Comparison of ENCODE assay signal across 8 cellular contexts in genomic region chrX:153926863-153927685, GRCh38. TPM values are rescaled to one million over a fixed set of nuclear protein-coding genes. Genes with fewer than 3 reads are reported as not detected.
DNase-seq lines count a peak whose midpoint lies in the region; ATAC-seq, FAIRE-seq and TF ChIP-seq lines count a peak whose summit lies in the region.

No MANE protein-coding gene starts in this region.

- H3K27me3 Mint-ChIP-seq in activated CD8-positive, alpha-beta T cell treated with anti-CD3 and anti-CD28 coated beads, Interleukin-2, amount 10 ng/mL, durations not matched to agents 7 days and 5 days (ENCODE audit: low read depth): no peaks in the 10 kb centered on the region
- H3K27me3 Mint-ChIP-seq in naive thymus-derived CD8-positive, alpha-beta T cell: no peaks in the 10 kb centered on the region

- H3K36me3 Mint-ChIP-seq in activated CD8-positive, alpha-beta T cell treated with anti-CD3 and anti-CD28 coated beads, Interleukin-2, amount 10 ng/mL, durations not matched to agents 7 days and 5 days (ENCODE audit: low read depth): peaks cover 51% of the 10 kb centered on the region
- peaks cover 0 to 13% (median 2%) of the 10 kb centered on the region in 3 donors for H3K36me3 Mint-ChIP-seq in naive thymus-derived CD8-positive, alpha-beta T cell

- H3K9me3 Mint-ChIP-seq in activated CD8-positive, alpha-beta T cell treated with anti-CD3 and anti-CD28 coated beads, Interleukin-2, amount 10 ng/mL, durations not matched to agents 7 days and 5 days (ENCODE audit: insufficient read depth): no peaks in the 10 kb centered on the region
- no peaks in the 10 kb centered on the region for H3K9me3 Mint-ChIP-seq in naive thymus-derived CD8-positive, alpha-beta T cell

- H3K4me3 Mint-ChIP-seq in activated CD8-positive, alpha-beta T cell treated with anti-CD3 and anti-CD28 coated beads, Interleukin-2, amount 10 ng/mL, durations not matched to agents 7 days and 5 days: peak overlapping the region; percentile 84
- peak overlapping the region; percentile 82 to 96 (median 90) for H3K4me3 Mint-ChIP-seq in naive thymus-derived CD8-positive, alpha-beta T cell

- H3K9ac ChIP-seq in endothelial cell of umbilical vein (replicated peaks; ENCODE audit: extremely low read depth, insufficient read depth, low read length): peak overlapping the region; percentile 96
- H3K9ac ChIP-seq in subcutaneous abdominal adipose tissue (ENCODE audit: low read length in 5 of 5): peak overlapping the region; percentile 11 to 74 (median 63)

- TF ChIP-seq POLR2A in endothelial cell of umbilical vein (IDR thresholded peaks at IDR 0.05; ENCODE audit: low read depth, low read length): no peak

- dilution Hi-C loops in endothelial cell of umbilical vein (cut with MboI; ENCODE audit: extremely low pct_ligation_motif_present, low sequenced_read_pairs): no loop called here

- H3K4me1 ChIP-seq in endothelial cell of umbilical vein (ENCODE audit: control insufficient read depth, extremely low read depth, insufficient read depth, low read length): peaks cover 47% of the 10 kb centered on the region
- peaks cover 4 to 71% (median 58%) of the 10 kb centered on the region in 5 donors for H3K4me1 ChIP-seq in subcutaneous abdominal adipose tissue (ENCODE audit: control insufficient read depth in 5 of 5, insufficient read depth in 5 of 5, low read length in 5 of 5)

- no peaks in the 10 kb centered on the region for H4K20me1 ChIP-seq in endothelial cell of umbilical vein (replicated peaks; ENCODE audit: control insufficient read depth, extremely low read depth, insufficient read depth, low read length)

- H3K9me1 ChIP-seq in endothelial cell of umbilical vein (replicated peaks; ENCODE audit: control insufficient read depth, extremely low read depth, insufficient read depth, low read length): no peaks in the 10 kb centered on the region

- H3K4me3 ChIP-seq in endothelial cell of umbilical vein (replicated peaks in 1 of 3; ENCODE audit: insufficient read depth in 1 of 3, low read depth in 1 of 3, low read length in 3 of 3): peak overlapping the region in 2 of 3 experiments; percentile 44 to 49
- peak overlapping the region; percentile 56 to 75 (median 62) for H3K4me3 ChIP-seq in subcutaneous abdominal adipose tissue (ENCODE audit: low read depth in 1 of 5, low read length in 5 of 5)

- no peak for TF ChIP-seq CTCF in endothelial cell of umbilical vein (IDR thresholded peaks at IDR 0.05; ENCODE audit: extremely low read depth in 1 of 2, insufficient read depth in 1 of 2, low read depth in 1 of 2, low read length in 2 of 2)

- no TSS peak for BruUV-seq in endothelial cell of umbilical vein (replicated peaks; lab: Mats Ljungman, UMichigan)

- peak overlapping the region; percentile 98 for H3K27ac Mint-ChIP-seq in activated CD8-positive, alpha-beta T cell treated with anti-CD3 and anti-CD28 coated beads, Interleukin-2, amount 10 ng/mL, durations not matched to agents 7 days and 5 days
- peak overlapping the region; percentile 94 to 100 (median 99) for H3K27ac Mint-ChIP-seq in naive thymus-derived CD8-positive, alpha-beta T cell

- H3K9me3 ChIP-seq in endothelial cell of umbilical vein (replicated peaks; ENCODE audit: control insufficient read depth, insufficient read depth, low read length) (no peaks in the 10 kb centered on the region), subcutaneous abdominal adipose tissue (ENCODE audit: control insufficient read depth in 5 of 5, low read length in 5 of 5) (no peaks in the 10 kb centered on the region)

- H3K27me3 ChIP-seq in endothelial cell of umbilical vein (ENCODE audit: control insufficient read depth in 2 of 2, insufficient read depth in 2 of 2, low read length in 2 of 2): no peaks in the 10 kb centered on the region
- H3K27me3 ChIP-seq in subcutaneous abdominal adipose tissue (ENCODE audit: control insufficient read depth in 5 of 5, insufficient read depth in 4 of 5, low read length in 5 of 5): peaks cover 7 to 19% (median 10%) of the 10 kb centered on the region in 5 donors

- H3K36me3 ChIP-seq in endothelial cell of umbilical vein (ENCODE audit: control insufficient read depth in 2 of 2, extremely low read depth in 1 of 2, insufficient read depth in 2 of 2, low read length in 2 of 2): peaks cover 0 to 12% of the 10 kb centered on the region in 2 experiments
- peaks cover 0 to 28% (median 19%) of the 10 kb centered on the region in 5 donors for H3K36me3 ChIP-seq in subcutaneous abdominal adipose tissue (ENCODE audit: control insufficient read depth in 5 of 5, insufficient read depth in 5 of 5, low read length in 5 of 5)

- peak overlapping the region; percentile 77 for H3K4me2 ChIP-seq in endothelial cell of umbilical vein (ENCODE audit: insufficient read depth, low read length)

- H2AFZ ChIP-seq in endothelial cell of umbilical vein (ENCODE audit: low read depth, low read length): no peak overlapping the region

- peak overlapping the region; percentile 100 for H3K27ac ChIP-seq in endothelial cell of umbilical vein (ENCODE audit: insufficient read depth, low read depth, low read length)
- peak overlapping the region; percentile 69 for H3K27ac ChIP-seq in subcutaneous abdominal adipose tissue (ENCODE audit: low read depth, low read length)

- intact Hi-C loops in endothelial cell of umbilical vein (cut with micrococcal nuclease): loop anchor here (1.0 kb wide), 1 partner anchor 163 kb away; the partner anchor contains the start of gene PLXNB3

- peaks cover 7% of the 10 kb centered on the region for H3K79me2 ChIP-seq in endothelial cell of umbilical vein (ENCODE audit: control insufficient read depth, insufficient read depth, low read length)

- no peak for FAIRE-seq in endothelial cell of umbilical vein (lab: Jason Lieb, UNC)

- DNase-seq in NCI-H69 (lab: John Stamatoyannopoulos, UW): peak; percentile 82
- DNase-seq in activated CD8-positive, alpha-beta T cell treated with anti-CD3 and anti-CD28 coated beads, Interleukin-2, amount 10 ng/mL, durations not matched to agents 7 days and 5 days: peak; percentile 87
- DNase-seq in endothelial cell of umbilical vein (ENCODE audit: low read depth, low spot score): peak; percentile 71
- peak; percentile 59 to 90 (median 80) for DNase-seq in naive thymus-derived CD8-positive, alpha-beta T cell
- DNase-seq in dedifferentiated amniotic fluid mesenchymal stem cell (ENCODE audit: extremely low spot score): no peak

- peaks cover 36% of the 10 kb centered on the region for H3K4me1 Mint-ChIP-seq in activated CD8-positive, alpha-beta T cell treated with anti-CD3 and anti-CD28 coated beads, Interleukin-2, amount 10 ng/mL, durations not matched to agents 7 days and 5 days (ENCODE audit: low read depth)
- H3K4me1 Mint-ChIP-seq in naive thymus-derived CD8-positive, alpha-beta T cell: peaks cover 10 to 53% (median 39%) of the 10 kb centered on the region in 4 donors

- ATAC-seq in GM18508 (IDR thresholded peaks at IDR 0.05; ENCODE audit: insufficient read depth, unreplicated experiment): peak; percentile 33
- ATAC-seq in HG03064 (IDR thresholded peaks at IDR 0.05; ENCODE audit: low read depth, unreplicated experiment): peak; percentile 40
- peak; percentile 42 for ATAC-seq in activated CD8-positive, alpha-beta T cell treated with anti-CD3 and anti-CD28 coated beads, Interleukin-2, amount 10 ng/mL, durations not matched to agents 7 days and 5 days
- ATAC-seq in naive thymus-derived CD8-positive, alpha-beta T cell: peak; percentile 53 to 56

- POLR2A ChIA-PET in activated CD8-positive, alpha-beta T cell treated with anti-CD3 and anti-CD28 coated beads, Interleukin-2, amount 10 ng/mL, durations not matched to agents 7 days and 5 days (lab: Charles Lee): interaction anchor here (0.6 to 9.3 kb wide), 15 partner anchors 9 to 168 kb away, joined by 3 to 90 read pairs (median 4); partner anchors contain the start of genes HCFC1, RENBP and TMEM187
- POLR2A ChIA-PET in endothelial cell of umbilical vein (lab: Charles Lee): interaction anchor here (1.3 to 1.6 kb wide), 2 partner anchors 20 to 161 kb away, joined by 3 to 4 read pairs; no protein-coding TSS in a partner anchor
- POLR2A ChIA-PET in naive thymus-derived CD8-positive, alpha-beta T cell (lab: Charles Lee): interaction anchor here (0.7 to 17.6 kb wide), 21 partner anchors 8 to 835 kb away, joined by 3 to 388 read pairs (median 4); partner anchors contain the start of genes AVPR2, DKC1, EMD and HCFC1

- CTCF ChIA-PET in activated CD8-positive, alpha-beta T cell treated with anti-CD3 and anti-CD28 coated beads, Interleukin-2, amount 10 ng/mL, durations not matched to agents 7 days and 5 days (lab: Charles Lee): interaction anchor here (0.8 to 10.6 kb wide), 4 partner anchors 13 to 446 kb away, joined by 3 to 228 read pairs (median 20); partner anchors contain the start of genes HCFC1, RENBP and TMEM187
- CTCF ChIA-PET in endothelial cell of umbilical vein (lab: Charles Lee): interaction anchor here (1.6 to 9.0 kb wide), 2 partner anchors 13 to 21 kb away, joined by 3 to 253 read pairs; partner anchors contain the start of gene RENBP

RNA-seq across cellular contexts. Expression of gene ARHGAP4, which starts 1.0 kb away (rescaled TPM):
- total RNA-seq in activated CD8-positive, alpha-beta T cell treated with anti-CD3 and anti-CD28 coated beads, Interleukin-2, amount 10 ng/mL, durations not matched to agents 7 days and 5 days: 100 to 1,000 TPM; 317 to 324 TPM
- 31.9 and 33.3 TPM in 2 replicates for total RNA-seq in endothelial cell of umbilical vein
- polyA plus RNA-seq in endothelial cell of umbilical vein: 20.9 and 24.5 TPM in 2 replicates
- polyA plus RNA-seq in endothelial cell of umbilical vein (2011; cell fraction: cytosol; rRNA removed): 8.0 and 11.2 TPM in 2 replicates
- polyA plus RNA-seq in endothelial cell of umbilical vein (2011; cell fraction: nucleus; rRNA removed): 100 and 121 TPM in 2 replicates
- polyA plus RNA-seq in endothelial cell of umbilical vein (2012): 8.5 and 13.1 TPM in 2 replicates
- polyA minus RNA-seq in endothelial cell of umbilical vein: 9.0 and 20.8 TPM in 2 replicates
- polyA minus RNA-seq in endothelial cell of umbilical vein (2011; cell fraction: cytosol; rRNA and poly(A)+ RNA removed): not detected
- 24.9 and 33.5 TPM in 2 replicates for polyA minus RNA-seq in endothelial cell of umbilical vein (2011; cell fraction: nucleus; rRNA and poly(A)+ RNA removed)
- 100 to 1,000 TPM; 324 to 353 TPM for total RNA-seq in naive thymus-derived CD8-positive, alpha-beta T cell
- polyA plus RNA-seq in naive thymus-derived CD8-positive, alpha-beta T cell: 100 to 1,000 TPM in 1 of 3 donors, 10 to 100 TPM in 2; 58.9 to 112 (median 96.6) TPM

RNA-seq across cellular contexts. Expression of gene NAA10, which starts 7.8 kb away (rescaled TPM):
- 100 to 1,000 TPM in 1 of 2 experiments, 10 to 100 TPM in 1; 98.9 to 106 TPM for total RNA-seq in activated CD8-positive, alpha-beta T cell treated with anti-CD3 and anti-CD28 coated beads, Interleukin-2, amount 10 ng/mL, durations not matched to agents 7 days and 5 days
- 143 and 144 TPM in 2 replicates for total RNA-seq in endothelial cell of umbilical vein
- polyA plus RNA-seq in endothelial cell of umbilical vein: 141 and 169 TPM in 2 replicates
- 183 and 186 TPM in 2 replicates for polyA plus RNA-seq in endothelial cell of umbilical vein (2011; cell fraction: cytosol; rRNA removed)
- polyA plus RNA-seq in endothelial cell of umbilical vein (2011; cell fraction: nucleus; rRNA removed): 181 and 188 TPM in 2 replicates
- 142 and 148 TPM in 2 replicates for polyA plus RNA-seq in endothelial cell of umbilical vein (2012)
- polyA minus RNA-seq in endothelial cell of umbilical vein: 53.2 and 57.4 TPM in 2 replicates
- 62.0 TPM for polyA minus RNA-seq in endothelial cell of umbilical vein (2011; cell fraction: cytosol; rRNA and poly(A)+ RNA removed)
- polyA minus RNA-seq in endothelial cell of umbilical vein (2011; cell fraction: nucleus; rRNA and poly(A)+ RNA removed): 30.4 and 32.5 TPM in 2 replicates
- total RNA-seq in naive thymus-derived CD8-positive, alpha-beta T cell: 10 to 100 TPM; 72.1 to 80.8 TPM
- 10 to 100 TPM; 66.8 to 73.3 (median 71.3) TPM for polyA plus RNA-seq in naive thymus-derived CD8-positive, alpha-beta T cell

RNA-seq across cellular contexts. Expression of gene RENBP, which starts 17.4 kb away (rescaled TPM):
- total RNA-seq in activated CD8-positive, alpha-beta T cell treated with anti-CD3 and anti-CD28 coated beads, Interleukin-2, amount 10 ng/mL, durations not matched to agents 7 days and 5 days: 10 to 100 TPM; 12.1 to 13.6 TPM
- 6.2 and 8.0 TPM in 2 replicates for total RNA-seq in endothelial cell of umbilical vein
- 16.0 and 16.2 TPM in 2 replicates for polyA plus RNA-seq in endothelial cell of umbilical vein
- 5.4 and 7.2 TPM in 2 replicates for polyA plus RNA-seq in endothelial cell of umbilical vein (2011; cell fraction: cytosol; rRNA removed)
- 18.0 and 23.3 TPM in 2 replicates for polyA plus RNA-seq in endothelial cell of umbilical vein (2011; cell fraction: nucleus; rRNA removed)
- polyA plus RNA-seq in endothelial cell of umbilical vein (2012): 5.5 and 12.4 TPM in 2 replicates
- 5.5 and 13.2 TPM in 2 replicates for polyA minus RNA-seq in endothelial cell of umbilical vein
- not detected for polyA minus RNA-seq in endothelial cell of umbilical vein (2011; cell fraction: cytosol; rRNA and poly(A)+ RNA removed)
- 5.1 and 5.9 TPM in 2 replicates for polyA minus RNA-seq in endothelial cell of umbilical vein (2011; cell fraction: nucleus; rRNA and poly(A)+ RNA removed)
- 10 to 100 TPM; 17.8 to 18.2 TPM for total RNA-seq in naive thymus-derived CD8-positive, alpha-beta T cell
- polyA plus RNA-seq in naive thymus-derived CD8-positive, alpha-beta T cell: under 1 TPM; 0.49 to 0.96 (median 0.73) TPM

RNA-seq across cellular contexts. Expression of gene AVPR2, which starts 22.6 kb away (rescaled TPM):
- total RNA-seq in activated CD8-positive, alpha-beta T cell treated with anti-CD3 and anti-CD28 coated beads, Interleukin-2, amount 10 ng/mL, durations not matched to agents 7 days and 5 days: not detected
- not detected in 2 replicates for total RNA-seq in endothelial cell of umbilical vein
- not detected in 2 replicates for polyA plus RNA-seq in endothelial cell of umbilical vein
- not detected in 2 replicates for polyA plus RNA-seq in endothelial cell of umbilical vein (2011; cell fraction: cytosol; rRNA removed)
- polyA plus RNA-seq in endothelial cell of umbilical vein (2011; cell fraction: nucleus; rRNA removed): not detected in 2 replicates
- not detected in 2 replicates for polyA plus RNA-seq in endothelial cell of umbilical vein (2012)
- not detected in 2 replicates for polyA minus RNA-seq in endothelial cell of umbilical vein
- not detected for polyA minus RNA-seq in endothelial cell of umbilical vein (2011; cell fraction: cytosol; rRNA and poly(A)+ RNA removed)
- polyA minus RNA-seq in endothelial cell of umbilical vein (2011; cell fraction: nucleus; rRNA and poly(A)+ RNA removed): not detected in 2 replicates
- total RNA-seq in naive thymus-derived CD8-positive, alpha-beta T cell: not detected
- polyA plus RNA-seq in naive thymus-derived CD8-positive, alpha-beta T cell: not detected

RNA-seq across cellular contexts. Expression of gene L1CAM, which starts 41.1 kb away (rescaled TPM):
- 1 to 10 TPM; 7.1 to 7.5 TPM for total RNA-seq in activated CD8-positive, alpha-beta T cell treated with anti-CD3 and anti-CD28 coated beads, Interleukin-2, amount 10 ng/mL, durations not matched to agents 7 days and 5 days
- not detected in 2 replicates for total RNA-seq in endothelial cell of umbilical vein
- polyA plus RNA-seq in endothelial cell of umbilical vein: 0.01 and 0.02 TPM in 2 replicates
- polyA plus RNA-seq in endothelial cell of umbilical vein (2011; cell fraction: cytosol; rRNA removed): 0.07 and 0.08 TPM in 2 replicates
- polyA plus RNA-seq in endothelial cell of umbilical vein (2011; cell fraction: nucleus; rRNA removed): 0.08 TPM in 1 of 2 replicates, not detected in the other
- 0.14 and 0.16 TPM in 2 replicates for polyA plus RNA-seq in endothelial cell of umbilical vein (2012)
- 0.11 TPM in 1 of 2 replicates, not detected in the other for polyA minus RNA-seq in endothelial cell of umbilical vein
- 100 TPM for polyA minus RNA-seq in endothelial cell of umbilical vein (2011; cell fraction: cytosol; rRNA and poly(A)+ RNA removed)
- 0.10 and 0.43 TPM in 2 replicates for polyA minus RNA-seq in endothelial cell of umbilical vein (2011; cell fraction: nucleus; rRNA and poly(A)+ RNA removed)
- under 1 TPM; 0.16 to 0.23 TPM for total RNA-seq in naive thymus-derived CD8-positive, alpha-beta T cell
- not detected for polyA plus RNA-seq in naive thymus-derived CD8-positive, alpha-beta T cell
